In the genomic region with DNA sequence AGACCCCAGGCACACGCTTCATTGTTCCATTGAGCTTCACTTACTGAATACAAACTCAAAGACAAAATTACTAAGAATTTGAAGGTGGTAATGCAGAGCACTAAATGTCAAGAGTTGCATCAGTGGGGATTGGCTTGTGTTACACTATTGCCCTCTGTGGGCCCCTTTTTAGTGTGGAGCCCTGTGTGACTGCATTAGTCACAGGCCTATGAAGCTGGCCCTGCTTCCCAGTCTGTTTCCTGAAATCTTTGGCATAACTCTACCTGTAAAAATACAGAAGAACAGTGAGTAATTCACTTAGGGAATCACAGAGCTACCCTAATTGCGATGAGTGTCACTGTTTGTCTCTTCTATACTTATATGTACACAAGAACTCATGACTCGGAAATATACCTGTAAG, we compare ENCODE assay signal across 15 cellular contexts. TPM values are rescaled to one million over a fixed set of nuclear protein-coding genes. Genes with fewer than 3 reads are reported as not detected.
DNase-seq lines count a peak whose midpoint lies in the region; ATAC-seq, FAIRE-seq and TF ChIP-seq lines count a peak whose summit lies in the region.
"Had no signal": no experiment of that assay in that cellular context is flagged by ENCODE, and none has a peak within 500 bp of the region (broad histone marks: within the 10 kb centered on the region; RNA-seq: fewer than 3 reads in every experiment).

No MANE protein-coding gene starts in this region.

- H3K27ac ChIP-seq in HepG2 (ENCODE audit: extremely low read length, insufficient read depth, low read length), result no peak overlapping the region
- H3K27ac ChIP-seq: BLaER1 treated with 17β-estradiol and CSF1 and Interleukin-3, amounts not matched to agents 10 nM and 100 nM had no signal

- H4K20me1 ChIP-seq in HepG2 (ENCODE audit: insufficient read depth, low read length), result no peaks in the 10 kb centered on the region
- H4K20me1 ChIP-seq: BLaER1 treated with 17β-estradiol and CSF1 and Interleukin-3, amounts not matched to agents 10 nM and 100 nM had no signal

- no peak for FAIRE-seq in HepG2 (lab: Jason Lieb, UNC)

- 29% methylated on average over 3 of the region's 3 CpGs for WGBS in HepG2 (ENCODE audit: low lambda C conversion rate)

- H3K4me2 ChIP-seq in HepG2 (ENCODE audit: low read depth, low read length), result no peak overlapping the region
- H3K4me2 ChIP-seq: BLaER1 treated with 17β-estradiol and CSF1 and Interleukin-3, amounts not matched to agents 10 nM and 100 nM had no signal

- no peaks in the 10 kb centered on the region for H3K36me3 ChIP-seq in HepG2 (replicated peaks in 1 of 2; ENCODE audit: control insufficient read depth in 1 of 2, insufficient read depth in 2 of 2, low read length in 2 of 2)
- H3K36me3 ChIP-seq: BLaER1 treated with 17β-estradiol and CSF1 and Interleukin-3, amounts not matched to agents 10 nM and 100 nM had no signal

- H3K4me1 ChIP-seq in HepG2 (ENCODE audit: insufficient read depth, low read length), result peaks cover 59% of the 10 kb centered on the region

- no peak overlapping the region for H2AFZ ChIP-seq in HepG2 (ENCODE audit: low read length)

- TF ChIP-seq RAD21 in HepG2 (CRISPR knock-in tag; IDR thresholded peaks at IDR 0.05), result no peak

- CTCF ChIA-PET in HepG2 (lab: Yijun Ruan, JAX; ENCODE audit: low intra/inter-chr PET ratio, low total read pairs), result no interaction called here

- H3K4me3 ChIP-seq in cardiac fibroblast (replicated peaks in 1 of 2; ENCODE audit: low read depth in 2 of 2, low read length in 2 of 2) (no peak overlapping the region), HepG2 (replicated peaks in 1 of 3; ENCODE audit: insufficient read depth in 1 of 3, low read depth in 2 of 3, low read length in 3 of 3) (no peak overlapping the region)
- H3K4me3 ChIP-seq: BLaER1 treated with 17β-estradiol and CSF1 and Interleukin-3, amounts not matched to agents 10 nM and 100 nM had no signal

- H3K79me2 ChIP-seq in HepG2 (ENCODE audit: insufficient read depth, low read length), result no peaks in the 10 kb centered on the region

- peaks cover 1 to 14% of the 10 kb centered on the region in 2 experiments; a peak in 3 of 5 replicates for H3K27me3 ChIP-seq in HepG2 (ENCODE audit: control insufficient read depth in 1 of 2, insufficient read depth in 2 of 2, low read length in 2 of 2)
- H3K27me3 ChIP-seq: BLaER1 treated with 17β-estradiol and CSF1 and Interleukin-3, amounts not matched to agents 10 nM and 100 nM had no signal

- POLR2A ChIA-PET in HepG2 (lab: Yijun Ruan, JAX), result interaction anchor here (0.7 to 1.8 kb wide), 2 partner anchors 116 to 124 kb away, joined by 3 to 4 read pairs; no protein-coding TSS in a partner anchor

- H3K9ac ChIP-seq in HepG2 (ENCODE audit: insufficient read depth, low read depth, low read length), result no peak overlapping the region
- H3K9ac ChIP-seq: BLaER1 treated with 17β-estradiol and CSF1 and Interleukin-3, amounts not matched to agents 10 nM and 100 nM had no signal

- DNase-seq in Daoy (ENCODE audit: low read depth) (peak; percentile 82), M059J (ENCODE audit: low read depth) (peak; percentile 81), cardiac fibroblast (ENCODE audit: low read depth in 2 of 2) (peak; percentile 46 to 65), HepG2 (ENCODE audit: low spot score) (no peak), amniotic stem cell (lab: John Stamatoyannopoulos, UW) (no peak)
- DNase-seq: activated CD4-positive, alpha-beta T cell treated with anti-CD3 and anti-CD28 coated beads, Interleukin-2, amount 50 U/mL, for 48 hours; activated gamma-delta T cell treated with Interleukin-2 at 50 U/mL for 16 hours; naive B cell; NCI-H2227 treated with DMSO at 0.1 percent for 48 hours had no signal

- no TSS peak for BruUV-seq in HepG2 (replicated peaks; lab: Mats Ljungman, UMichigan)

- TF ChIP-seq CTCF in cardiac fibroblast (IDR thresholded peaks at IDR 0.05; ENCODE audit: low read depth, low read length) (no peak), HepG2 (CRISPR knock-in tag; IDR thresholded peaks at IDR 0.05) (peak; percentile 28)

- no peak for TF ChIP-seq POLR2A in HepG2 (IDR thresholded peaks at IDR 0.05; ENCODE audit: insufficient read depth in 1 of 2, low read depth in 2 of 2, low read length in 2 of 2)

- H3K9me3 ChIP-seq in HepG2 (ENCODE audit: low read length), result no peaks in the 10 kb centered on the region
- H3K9me3 ChIP-seq: BLaER1 treated with 17β-estradiol and CSF1 and Interleukin-3, amounts not matched to agents 10 nM and 100 nM had no signal

- intact Hi-C loops in HepG2 (cut with micrococcal nuclease; ENCODE audit: unreplicated experiment), result no loop called here

- in situ Hi-C loops in HepG2 (cut with HindIII; ENCODE audit: extremely low pct_ligation_motif_present, low pct_unique_long_range_greater_than_20kb), result no loop called here

- no peak for ATAC-seq in HepG2
- no peak for ATAC-seq in HG02759 (IDR thresholded peaks at IDR 0.05; ENCODE audit: unreplicated experiment)
- ATAC-seq in HG03378 (IDR thresholded peaks at IDR 0.05; ENCODE audit: unreplicated experiment), result no peak
- no peak for ATAC-seq in HG03045 (IDR thresholded peaks at IDR 0.05; ENCODE audit: unreplicated experiment)
- ATAC-seq: sciatic nerve had no signal

- TF ChIP-seq EP300 in HepG2 (IDR thresholded peaks at IDR 0.05; ENCODE audit: low read depth in 2 of 2, low read length in 2 of 2), result no peak
- no peak for TF ChIP-seq EP300 in HepG2 (CRISPR knock-in tag; IDR thresholded peaks at IDR 0.05; ENCODE audit: borderline replicate concordance)

TF ChIP-seq in HepG2, 621 proteins besides CTCF, POLR2A, EP300 and RAD21 (continues in another document):
- no peak for TF ChIP-seq ZMYM2 (CRISPR knock-in tag; IDR thresholded peaks at IDR 0.05)
- TF ChIP-seq, protein P1, sequence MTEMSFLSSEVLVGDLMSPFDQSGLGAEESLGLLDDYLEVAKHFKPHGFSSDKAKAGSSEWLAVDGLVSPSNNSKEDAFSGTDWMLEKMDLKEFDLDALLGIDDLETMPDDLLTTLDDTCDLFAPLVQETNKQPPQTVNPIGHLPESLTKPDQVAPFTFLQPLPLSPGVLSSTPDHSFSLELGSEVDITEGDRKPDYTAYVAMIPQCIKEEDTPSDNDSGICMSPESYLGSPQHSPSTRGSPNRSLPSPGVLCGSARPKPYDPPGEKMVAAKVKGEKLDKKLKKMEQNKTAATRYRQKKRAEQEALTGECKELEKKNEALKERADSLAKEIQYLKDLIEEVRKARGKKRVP (CRISPR knock-in tag; IDR thresholded peaks at IDR 0.05), result peak in 1 of 2 experiments; percentile 90; a peak in 2 of 4 replicates
- no peak for TF ChIP-seq ZNF598 (CRISPR knock-in tag; IDR thresholded peaks at IDR 0.05; ENCODE audit: borderline replicate concordance)

RNA-seq across cellular contexts. Expression of gene CALM2, which starts 18.8 kb away (rescaled TPM):
- 2,237 and 2,574 TPM in 2 replicates for total RNA-seq in Daoy (2014; rRNA removed; shearing (Covaris generic))
- 1,247 and 1,262 TPM in 2 replicates for total RNA-seq in M059J (2014; rRNA removed; shearing (Covaris generic))
- total RNA-seq in HepG2 (2016; rRNA removed; fragmentation: Illumina TruSeq; extraction: Trizol), result 1,135 and 1,941 TPM in 2 replicates
- total RNA-seq in HepG2 (2016; cell fraction: cytosol; rRNA removed; fragmentation: Illumina TruSeq; extraction: Trizol; ENCODE audit: low read depth), result 204 and 218 TPM in 2 replicates
- 1,133 and 2,031 TPM in 2 replicates for total RNA-seq in HepG2 (2016; cell fraction: insoluble cytoplasmic fraction; rRNA removed; fragmentation: Illumina TruSeq; extraction: Trizol)
- 342 and 376 TPM in 2 replicates for total RNA-seq in HepG2 (2016; cell fraction: membrane; rRNA removed; fragmentation: Illumina TruSeq; extraction: Trizol)
- 391 and 398 TPM in 2 replicates for total RNA-seq in HepG2 (2016; cell fraction: nucleus; rRNA removed; fragmentation: Illumina TruSeq; extraction: Trizol)
- 199 and 375 TPM in 2 replicates for polyA plus RNA-seq in HepG2 (2011; rRNA removed)
- 180 and 322 TPM in 2 replicates for polyA plus RNA-seq in HepG2 (2011; cell fraction: cytosol; rRNA removed)
- polyA plus RNA-seq in HepG2 (2011; cell fraction: nucleus; rRNA removed), result 56.5 and 80.7 TPM in 2 replicates
- 523 and 688 TPM in 2 replicates for polyA plus RNA-seq in HepG2 (2012)
- polyA plus RNA-seq in HepG2 (2016; cell fraction: cytosol; fragmentation: Illumina TruSeq; extraction: Trizol; ENCODE audit: low read depth), result 147 and 158 TPM in 2 replicates
- polyA plus RNA-seq in HepG2 (2016; cell fraction: insoluble cytoplasmic fraction; fragmentation: Illumina TruSeq; extraction: Trizol; ENCODE audit: low read depth), result 1,845 and 2,024 TPM in 2 replicates
- 291 and 300 TPM in 2 replicates for polyA plus RNA-seq in HepG2 (2016; cell fraction: membrane; fragmentation: Illumina TruSeq; extraction: Trizol; ENCODE audit: low read depth)
- polyA plus RNA-seq in HepG2 (2016; cell fraction: nucleus; fragmentation: Illumina TruSeq; extraction: Trizol; ENCODE audit: insufficient read depth, low read depth), result 648 and 664 TPM in 2 replicates
- polyA minus RNA-seq in HepG2 (2011; rRNA and poly(A)+ RNA removed; ENCODE audit: low replicate concordance), result 41.7 and 64.0 TPM in 2 replicates
- polyA minus RNA-seq in HepG2 (2011; cell fraction: cytosol; rRNA and poly(A)+ RNA removed), result 133 and 146 TPM in 2 replicates
- polyA minus RNA-seq in HepG2 (2011; cell fraction: nucleus; rRNA and poly(A)+ RNA removed), result 169 and 178 TPM in 2 replicates

RNA-seq across cellular contexts. Expression of gene STPG4, which starts 40.0 kb away (rescaled TPM):
- not detected in 2 replicates for total RNA-seq in Daoy (2014; rRNA removed; shearing (Covaris generic))
- 1.0 TPM in 1 of 2 replicates, not detected in the other for total RNA-seq in M059J (2014; rRNA removed; shearing (Covaris generic))
- 0.15 TPM in 2 replicates for total RNA-seq in HepG2 (2016; rRNA removed; fragmentation: Illumina TruSeq; extraction: Trizol)
- total RNA-seq in HepG2 (2016; cell fraction: cytosol; rRNA removed; fragmentation: Illumina TruSeq; extraction: Trizol; ENCODE audit: low read depth), result 0.53 and 1.1 TPM in 2 replicates
- total RNA-seq in HepG2 (2016; cell fraction: insoluble cytoplasmic fraction; rRNA removed; fragmentation: Illumina TruSeq; extraction: Trizol), result 0.28 TPM in 1 of 2 replicates, not detected in the other
- total RNA-seq in HepG2 (2016; cell fraction: membrane; rRNA removed; fragmentation: Illumina TruSeq; extraction: Trizol), result 0.34 and 0.71 TPM in 2 replicates
- 0.41 and 0.75 TPM in 2 replicates for total RNA-seq in HepG2 (2016; cell fraction: nucleus; rRNA removed; fragmentation: Illumina TruSeq; extraction: Trizol)
- polyA plus RNA-seq in HepG2 (2011; rRNA removed), result 0.11 and 0.20 TPM in 2 replicates
- not detected in 2 replicates for polyA plus RNA-seq in HepG2 (2011; cell fraction: cytosol; rRNA removed)
- polyA plus RNA-seq in HepG2 (2011; cell fraction: nucleus; rRNA removed), result 0.19 and 0.80 TPM in 2 replicates
- polyA plus RNA-seq in HepG2 (2012), result 0.17 and 0.27 TPM in 2 replicates
- polyA plus RNA-seq in HepG2 (2016; cell fraction: cytosol; fragmentation: Illumina TruSeq; extraction: Trizol; ENCODE audit: low read depth), result not detected in 2 replicates
- not detected in 2 replicates for polyA plus RNA-seq in HepG2 (2016; cell fraction: insoluble cytoplasmic fraction; fragmentation: Illumina TruSeq; extraction: Trizol; ENCODE audit: low read depth)
- not detected in 2 replicates for polyA plus RNA-seq in HepG2 (2016; cell fraction: membrane; fragmentation: Illumina TruSeq; extraction: Trizol; ENCODE audit: low read depth)
- polyA plus RNA-seq in HepG2 (2016; cell fraction: nucleus; fragmentation: Illumina TruSeq; extraction: Trizol; ENCODE audit: insufficient read depth, low read depth), result not detected in 2 replicates
- 0.23 and 0.32 TPM in 2 replicates for polyA minus RNA-seq in HepG2 (2011; rRNA and poly(A)+ RNA removed; ENCODE audit: low replicate concordance)
- not detected in 2 replicates for polyA minus RNA-seq in HepG2 (2011; cell fraction: cytosol; rRNA and poly(A)+ RNA removed)
- 1.5 and 2.6 TPM in 2 replicates for polyA minus RNA-seq in HepG2 (2011; cell fraction: nucleus; rRNA and poly(A)+ RNA removed)
- polyA plus RNA-seq: fibroblast of lung had no signal

Comparison
In these comparisons a context has a peak if more than half of its experiments do, and no peak if none do; other contexts are left out.
1. DNase-seq: peak in Daoy (single experiment), M059J (single experiment) and cardiac fibroblast (2 of 2); none in HepG2 (single experiment) and amniotic stem cell (single experiment).